ENCODE assay signal across 8 cellular contexts in genomic region chr11:83158965-83159900, GRCh38. TPM values are rescaled to one million over a fixed set of nuclear protein-coding genes. Genes with fewer than 3 reads are reported as not detected.
DNase-seq lines count a peak whose midpoint lies in the region; ATAC-seq, FAIRE-seq and TF ChIP-seq lines count a peak whose summit lies in the region.

No MANE protein-coding gene starts in this region.

- peaks cover 10% of the 10 kb centered on the region for H3F3A ChIP-seq in PC-3 (ENCODE audit: low read length, unreplicated experiment)

- TF ChIP-seq CTCF in DND-41 (IDR thresholded peaks at IDR 0.05; ENCODE audit: borderline replicate concordance, extremely low read depth, low read length, poor library complexity, severe bottlenecking) (no peak), PC-3 (conservative IDR thresholded peaks at IDR 0.05; ENCODE audit: low read depth, low read length) (no peak), epithelial cell of proximal tubule (conservative IDR thresholded peaks at IDR 0.05; ENCODE audit: low read depth, low read length) (no peak), pancreas (IDR thresholded peaks at IDR 0.05) (no peak)

- FAIRE-seq in pancreas (lab: Jason Lieb, UNC), result no peak

- POLR2A ChIA-PET in PC-3 (lab: Charles Lee; ENCODE audit: unreplicated experiment), result no interaction called here

- WGBS in pancreas, 2 donors, result 1 to 2% methylated on average over 15 of the region's 15 CpGs

- H3K4me2 ChIP-seq in DND-41 (ENCODE audit: insufficient read depth, low read length) (peak overlapping the region; percentile 80), PC-3 (ENCODE audit: low read length) (peak overlapping the region; percentile 88)

- peak overlapping the region; percentile 91; the same call in 1 of the 2 replicates for H3K27ac ChIP-seq in DND-41 (ENCODE audit: low read length)
- H3K27ac ChIP-seq in PC-3 (ENCODE audit: low read length), result no peak overlapping the region
- peak overlapping the region in 2 of 4 donors; percentile 98 to 100 for H3K27ac ChIP-seq in pancreas

- H3K4me1 ChIP-seq in DND-41 (ENCODE audit: insufficient read depth, low read length) (peaks cover 50% of the 10 kb centered on the region), PC-3 (ENCODE audit: insufficient read depth, low read length) (peaks cover 15% of the 10 kb centered on the region), pancreas (peaks cover 0 to 32% (median 23%) of the 10 kb centered on the region in 3 donors)

- intact Hi-C loops in PC-3 (cut with micrococcal nuclease) (loop anchor here (5.0 kb wide), 1 partner anchor 302 kb away; no protein-coding TSS in a partner anchor), pancreas (cut with DNase I) (no loop called here)

- H4K20me1 ChIP-seq in DND-41 (ENCODE audit: insufficient read depth, low read length) (peaks cover 42% of the 10 kb centered on the region), PC-3 (ENCODE audit: low read length) (peaks cover 50% of the 10 kb centered on the region)

- no peaks in the 10 kb centered on the region for H3K9me3 ChIP-seq in DND-41 (ENCODE audit: insufficient read depth, low read length, severe bottlenecking)
- H3K9me3 ChIP-seq in PC-3 (ENCODE audit: low read length), result no peaks in the 10 kb centered on the region
- H3K9me3 ChIP-seq in pancreas, result no peaks in the 10 kb centered on the region

- ATAC-seq in DND-41 (ENCODE audit: insufficient read depth, low read depth), result no peak
- ATAC-seq in PC-3, result no peak
- ATAC-seq in pancreas, result no peak
- ATAC-seq in GM19324 (IDR thresholded peaks at IDR 0.05; ENCODE audit: low FRiP score, unreplicated experiment), result no peak

- H3K27me3 ChIP-seq in DND-41 (ENCODE audit: insufficient read depth, low read length, poor library complexity), result no peaks in the 10 kb centered on the region
- H3K27me3 ChIP-seq in PC-3 (ENCODE audit: low read length), result no peaks in the 10 kb centered on the region
- H3K27me3 ChIP-seq in pancreas, result no peaks in the 10 kb centered on the region

- H3K36me3 ChIP-seq in DND-41 (ENCODE audit: insufficient read depth, low read length), result peaks cover 67% of the 10 kb centered on the region
- peaks cover 44% of the 10 kb centered on the region for H3K36me3 ChIP-seq in PC-3 (ENCODE audit: low read depth, low read length)
- H3K36me3 ChIP-seq in pancreas, result peaks cover 0 to 5% (median 0%) of the 10 kb centered on the region in 3 donors

- H3K79me2 ChIP-seq in DND-41 (ENCODE audit: insufficient read depth, low read length) (peaks cover 73% of the 10 kb centered on the region), PC-3 (ENCODE audit: low read length) (peaks cover 72% of the 10 kb centered on the region)

- no peak overlapping the region for H2AFZ ChIP-seq in DND-41 (ENCODE audit: low read depth, low read length)
- no peak overlapping the region for H2AFZ ChIP-seq in PC-3 (ENCODE audit: low read length)

- H3K9ac ChIP-seq in DND-41 (ENCODE audit: low read depth, low read length), result peak overlapping the region; percentile 82
- H3K9ac ChIP-seq in PC-3 (ENCODE audit: low read length), result peak overlapping the region; percentile 96

- no TSS peak for BruUV-seq in PC-3 (replicated peaks; lab: Mats Ljungman, UMichigan)

- CTCF ChIA-PET in PC-3 (lab: Charles Lee), result no interaction called here

- DNase-seq in DND-41 (no peak), PC-3 (no peak), epithelial cell of proximal tubule (ENCODE audit: low read depth) (no peak), pancreas (no peak), C1 segment of cervical spinal cord (lab: John Stamatoyannopoulos, UW) (no peak), NCI-H1436 (lab: John Stamatoyannopoulos, UW) (no peak), GOT3 (lab: John Stamatoyannopoulos, UW) (no peak)

- H3K9me2 ChIP-seq in PC-3 (replicated peaks; ENCODE audit: low read length), result no peaks in the 10 kb centered on the region

- peak overlapping the region; percentile 50 to 64 for H3K4me3 ChIP-seq in DND-41 (ENCODE audit: low read depth in 1 of 2, low read length in 2 of 2)
- peak overlapping the region; percentile 92 for H3K4me3 ChIP-seq in PC-3 (ENCODE audit: low read length)
- H3K4me3 ChIP-seq in epithelial cell of proximal tubule (ENCODE audit: low read depth, low read length), result peak overlapping the region; percentile 82
- peak overlapping the region; percentile 66 to 80 (median 68) for H3K4me3 ChIP-seq in pancreas

RNA-seq across cellular contexts. Expression of gene PCF11, which starts 2.3 kb away (rescaled TPM):
- total RNA-seq in PC-3 (2014; rRNA removed), result 41.7 and 42.1 TPM in 2 replicates
- 14.3 and 34.2 TPM in 2 replicates for total RNA-seq in epithelial cell of proximal tubule
- 10 to 100 TPM; 18.4 to 34.3 (median 25.3) TPM for total RNA-seq in pancreas
- polyA plus RNA-seq in pancreas, result 10 to 100 TPM; 23.5 to 31.2 TPM

RNA-seq across cellular contexts. Expression of gene ANKRD42, which starts 34.3 kb away (rescaled TPM):
- total RNA-seq in PC-3 (2014; rRNA removed) (6.6 and 11.2 TPM in 2 replicates), epithelial cell of proximal tubule (5.3 and 7.0 TPM in 2 replicates), pancreas (1 to 10 TPM; 4.1 to 8.1 (median 5.3) TPM)
- polyA plus RNA-seq in pancreas, result 1 to 10 TPM; 3.5 to 5.4 TPM
